16 cellular contexts compared by ENCODE assay signal in genomic region chr2:8857709-8858108, GRCh38. TPM values are rescaled to one million over a fixed set of nuclear protein-coding genes. Genes with fewer than 3 reads are reported as not detected.
A peak's percentile ranks its signal among the peaks of the same experiment; 100 is the strongest.
DNase-seq lines count a peak whose midpoint lies in the region; ATAC-seq and TF ChIP-seq lines count a peak whose summit lies in the region.
"Had no signal": no experiment of that assay in that cellular context is flagged by ENCODE, and none has a peak within 500 bp of the region (broad histone marks: within the 10 kb centered on the region; RNA-seq: fewer than 3 reads in every experiment).

No MANE protein-coding gene starts in this region.

- peak; percentile 11; the same call in 1 of the 2 replicates for TF ChIP-seq RAD21 in Ishikawa (IDR thresholded peaks at IDR 0.05; ENCODE audit: low read depth)

- peak overlapping the region; percentile 20 for H3K4me3 Mint-ChIP-seq in mesothelial cell of epicardium
- H3K4me3 Mint-ChIP-seq in activated CD4-positive, alpha-beta T cell treated with anti-CD3 and anti-CD28 coated beads, Interleukin-2, amount 10 ng/mL, durations not matched to agents 24 days and 14 days: no peak overlapping the region
- H3K4me3 Mint-ChIP-seq: activated CD8-positive, alpha-beta memory T cell treated with anti-CD3 and anti-CD28 coated beads, Interleukin-2, amount 10 ng/mL, durations not matched to agents 7 days and 5 days; naive thymus-derived CD8-positive, alpha-beta T cell; T-helper 1 cell treated with Interleukin-12 subunit alpha and Interleukin-12 subunit beta and Interleukin-4 antibody, amounts not matched to agents 30 μg/mL and 1 μg/mL, for 36 hours had no signal

- no peaks in the 10 kb centered on the region for H3K27me3 Mint-ChIP-seq in mesothelial cell of epicardium (ENCODE audit: low read depth)
- H3K27me3 Mint-ChIP-seq in activated CD4-positive, alpha-beta T cell treated with anti-CD3 and anti-CD28 coated beads, Interleukin-2, amount 10 ng/mL, durations not matched to agents 24 days and 14 days: peaks cover 36% of the 10 kb centered on the region

- peak; percentile 59 for DNase-seq in G401 (ENCODE audit: low spot score)
- peak; percentile 81 for DNase-seq in dedifferentiated amniotic fluid mesenchymal stem cell (ENCODE audit: extremely low spot score)
- DNase-seq in mesothelial cell of epicardium (ENCODE audit: low spot score in 2 of 2, unreplicated experiment in 2 of 2): peak in 1 of 2 experiments; percentile 53
- DNase-seq in activated CD4-positive, alpha-beta T cell treated with anti-CD3 and anti-CD28 coated beads, Interleukin-2, amount 10 ng/mL, durations not matched to agents 24 days and 14 days: no peak
- no peak for DNase-seq in T-helper 1 cell
- DNase-seq: activated CD4-positive, alpha-beta T cell treated with anti-CD3 and anti-CD28 coated beads for 4 hours; activated CD8-positive, alpha-beta memory T cell treated with anti-CD3 and anti-CD28 coated beads, Interleukin-2, amount 10 ng/mL, durations not matched to agents 7 days and 5 days; effector CD8-positive, alpha-beta T cell; naive thymus-derived CD8-positive, alpha-beta T cell; NCI-H187; NK-92 treated with Interleukin-12 subunit alpha and Interleukin-12 subunit beta, amount 100 ng/mL, for 24 hours had no signal

- H3K36me3 Mint-ChIP-seq in mesothelial cell of epicardium: peaks cover 15% of the 10 kb centered on the region
- no peaks in the 10 kb centered on the region for H3K36me3 Mint-ChIP-seq in activated CD4-positive, alpha-beta T cell treated with anti-CD3 and anti-CD28 coated beads, Interleukin-2, amount 10 ng/mL, durations not matched to agents 24 days and 14 days (ENCODE audit: low read depth)
- H3K36me3 Mint-ChIP-seq: activated CD8-positive, alpha-beta memory T cell treated with anti-CD3 and anti-CD28 coated beads, Interleukin-2, amount 10 ng/mL, durations not matched to agents 7 days and 5 days; activated naive CD4-positive, alpha-beta T cell treated with anti-CD3 and anti-CD28 coated beads, Interleukin-2, amount 50 U/mL, for 72 hours; naive thymus-derived CD8-positive, alpha-beta T cell had no signal

- in situ Hi-C loops in G401 (cut with HindIII; ENCODE audit: low sequenced_read_pairs): no loop called here

- no peaks in the 10 kb centered on the region for H3K9me3 Mint-ChIP-seq in mesothelial cell of epicardium
- H3K9me3 Mint-ChIP-seq in activated CD4-positive, alpha-beta T cell treated with anti-CD3 and anti-CD28 coated beads, Interleukin-2, amount 10 ng/mL, durations not matched to agents 24 days and 14 days: no peaks in the 10 kb centered on the region
- H3K9me3 Mint-ChIP-seq: activated naive CD4-positive, alpha-beta T cell treated with anti-CD3 and anti-CD28 coated beads, Interleukin-2, amount 50 U/mL, for 72 hours; naive thymus-derived CD8-positive, alpha-beta T cell; T-helper 1 cell treated with Interleukin-12 subunit alpha and Interleukin-12 subunit beta and Interleukin-4 antibody, amounts not matched to agents 30 μg/mL and 1 μg/mL, for 36 hours had no signal

- H3K4me1 Mint-ChIP-seq in mesothelial cell of epicardium: peaks cover 38% of the 10 kb centered on the region
- H3K4me1 Mint-ChIP-seq in activated CD4-positive, alpha-beta T cell treated with anti-CD3 and anti-CD28 coated beads, Interleukin-2, amount 10 ng/mL, durations not matched to agents 24 days and 14 days: no peaks in the 10 kb centered on the region
- H3K4me1 Mint-ChIP-seq: activated CD8-positive, alpha-beta memory T cell treated with anti-CD3 and anti-CD28 coated beads, Interleukin-2, amount 10 ng/mL, durations not matched to agents 7 days and 5 days; naive thymus-derived CD8-positive, alpha-beta T cell had no signal

- H3K27ac Mint-ChIP-seq in mesothelial cell of epicardium: peak overlapping the region; percentile 87
- H3K27ac Mint-ChIP-seq in activated CD4-positive, alpha-beta T cell treated with anti-CD3 and anti-CD28 coated beads, Interleukin-2, amount 10 ng/mL, durations not matched to agents 24 days and 14 days: no peak overlapping the region
- H3K27ac Mint-ChIP-seq: activated CD8-positive, alpha-beta memory T cell treated with anti-CD3 and anti-CD28 coated beads, Interleukin-2, amount 10 ng/mL, durations not matched to agents 7 days and 5 days; activated naive CD4-positive, alpha-beta T cell treated with anti-CD3 and anti-CD28 coated beads, Interleukin-2, amount 50 U/mL, for 72 hours; naive thymus-derived CD8-positive, alpha-beta T cell; T-helper 1 cell treated with Interleukin-12 subunit alpha and Interleukin-12 subunit beta and Interleukin-4 antibody, amounts not matched to agents 30 μg/mL and 1 μg/mL, for 36 hours had no signal

- no peak for ATAC-seq in activated CD4-positive, CD25-positive, alpha-beta regulatory T cell treated with anti-CD3 and anti-CD28 coated beads, Interleukin-2, amount 50 U/mL, for 24 hours
- ATAC-seq: activated CD8-positive, alpha-beta memory T cell treated with anti-CD3 and anti-CD28 coated beads, Interleukin-2, amount 10 ng/mL, durations not matched to agents 7 days and 5 days; activated naive CD4-positive, alpha-beta T cell treated with anti-CD3 and anti-CD28 coated beads, Interleukin-2, amount 50 U/mL, for 72 hours; HCT116; naive thymus-derived CD8-positive, alpha-beta T cell had no signal

- TF ChIP-seq CTCF in mesothelial cell of epicardium (IDR thresholded peaks at IDR 0.05; ENCODE audit: unreplicated experiment): no peak

- peak; percentile 53; the same call in 1 of the 2 replicates for TF ChIP-seq EP300 in Ishikawa (IDR thresholded peaks at IDR 0.05; ENCODE audit: borderline replicate concordance)

- intact Hi-C loops in activated CD4-positive, alpha-beta T cell treated with anti-CD3 and anti-CD28 coated beads, Interleukin-2, amount 10 ng/mL, durations not matched to agents 24 days and 14 days (cut with micrococcal nuclease): no loop called here

TF ChIP-seq in Ishikawa, 13 proteins besides CTCF, POLR2A, EP300 and RAD21:
- TF ChIP-seq TCF12 (IDR thresholded peaks at IDR 0.05; ENCODE audit: low read depth): peak; percentile 77
- peak; percentile 34; the same call in 1 of the 2 replicates for TF ChIP-seq FOXM1 (IDR thresholded peaks at IDR 0.05; ENCODE audit: borderline replicate concordance, low read depth)
- peak; percentile 69; the same call in 1 of the 2 replicates for TF ChIP-seq MAX (IDR thresholded peaks at IDR 0.05)
- peak; percentile 54 for TF ChIP-seq USF1 (IDR thresholded peaks at IDR 0.05)
- peak; percentile 95 for TF ChIP-seq TEAD4 (IDR thresholded peaks at IDR 0.05)
- TF ChIP-seq NFIC (IDR thresholded peaks at IDR 0.05): no peak; the same call in 1 of the 2 replicates
- TF ChIP-seq REST (IDR thresholded peaks at IDR 0.05; ENCODE audit: low read depth): no peak
- peak; percentile 30; the same call in 1 of the 2 replicates for TF ChIP-seq YY1 (IDR thresholded peaks at IDR 0.05; ENCODE audit: low read depth)

RNA-seq across cellular contexts. Expression of gene KIDINS220, which starts 20.3 kb away (rescaled TPM):
- 95.3 and 166 TPM in 2 replicates for total RNA-seq in G401 (2014; rRNA removed; shearing (Covaris generic))
- total RNA-seq in mesothelial cell of epicardium: 102 to 109 TPM (median 105 TPM) in 3 replicates
- total RNA-seq in activated CD4-positive, alpha-beta T cell treated with anti-CD3 and anti-CD28 coated beads, Interleukin-2, amount 10 ng/mL, durations not matched to agents 24 days and 14 days: 25.3 and 28.0 TPM in 2 replicates

Comparison
In these comparisons a context has a peak if more than half of its experiments do, and no peak if none do; other contexts are left out.
1. DNase-seq: peak in G401 (single experiment) and dedifferentiated amniotic fluid mesenchymal stem cell (single experiment); none in activated CD4-positive, alpha-beta T cell treated with anti-CD3 and anti-CD28 coated beads, Interleukin-2, amount 10 ng/mL, durations not matched to agents 24 days and 14 days (single experiment) and T-helper 1 cell (0 of 5).